Comparison of ENCODE assay signal across 1 cellular context in the genomic region with DNA sequence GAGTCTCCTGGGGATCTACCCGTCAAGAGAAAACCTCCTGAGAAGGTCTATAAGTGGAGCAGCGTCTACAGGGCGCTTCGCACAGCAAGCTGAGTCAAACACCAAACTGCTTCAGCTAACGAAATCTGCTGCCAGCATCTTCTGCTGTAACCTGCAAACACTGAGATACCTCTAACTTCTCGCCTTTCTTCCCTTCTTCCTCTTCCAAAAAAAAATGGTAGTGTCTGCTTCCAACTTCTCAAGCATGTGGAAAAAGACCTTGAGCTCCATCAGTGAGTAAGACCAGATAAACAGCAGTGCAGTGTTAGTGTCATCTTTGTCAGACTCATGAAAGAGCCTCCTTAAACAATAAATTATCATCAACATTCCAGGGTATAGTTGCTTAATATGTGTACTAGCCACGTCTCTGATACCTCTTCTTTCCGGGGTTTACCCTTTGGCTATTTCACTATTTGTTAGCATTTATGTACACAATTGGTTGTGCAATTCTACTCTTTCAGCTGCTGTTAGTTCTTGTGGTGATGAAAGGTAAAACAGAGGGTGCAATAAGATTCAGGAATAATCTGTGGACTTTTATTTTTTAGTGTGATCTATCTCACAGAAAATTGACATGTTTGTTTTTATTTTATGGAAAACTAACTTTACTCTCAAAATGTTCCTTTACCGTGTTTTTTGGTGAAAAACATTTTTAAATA.
TF ChIP-seq lines count a peak whose summit lies in the region.

No MANE protein-coding gene starts in this region.

TF ChIP-seq in SK-N-SH treated with all-trans-retinoic acid at 6 μM for 48 hours, 23 proteins besides CTCF, POLR2A, EP300 and RAD21 (continued from another document):
- TF ChIP-seq, protein P1, sequence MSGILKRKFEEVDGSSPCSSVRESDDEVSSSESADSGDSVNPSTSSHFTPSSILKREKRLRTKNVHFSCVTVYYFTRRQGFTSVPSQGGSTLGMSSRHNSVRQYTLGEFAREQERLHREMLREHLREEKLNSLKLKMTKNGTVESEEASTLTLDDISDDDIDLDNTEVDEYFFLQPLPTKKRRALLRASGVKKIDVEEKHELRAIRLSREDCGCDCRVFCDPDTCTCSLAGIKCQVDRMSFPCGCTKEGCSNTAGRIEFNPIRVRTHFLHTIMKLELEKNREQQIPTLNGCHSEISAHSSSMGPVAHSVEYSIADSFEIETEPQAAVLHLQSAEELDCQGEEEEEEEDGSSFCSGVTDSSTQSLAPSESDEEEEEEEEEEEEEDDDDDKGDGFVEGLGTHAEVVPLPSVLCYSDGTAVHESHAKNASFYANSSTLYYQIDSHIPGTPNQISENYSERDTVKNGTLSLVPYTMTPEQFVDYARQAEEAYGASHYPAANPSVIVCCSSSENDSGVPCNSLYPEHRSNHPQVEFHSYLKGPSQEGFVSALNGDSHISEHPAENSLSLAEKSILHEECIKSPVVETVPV (CRISPR knock-in tag; IDR thresholded peaks at IDR 0.05), result no peak
- no peak for TF ChIP-seq GLIS3 (CRISPR knock-in tag; IDR thresholded peaks at IDR 0.05)
- no peak for TF ChIP-seq PPARA (CRISPR knock-in tag; IDR thresholded peaks at IDR 0.05; ENCODE audit: borderline replicate concordance)
- TF ChIP-seq, protein P2, sequence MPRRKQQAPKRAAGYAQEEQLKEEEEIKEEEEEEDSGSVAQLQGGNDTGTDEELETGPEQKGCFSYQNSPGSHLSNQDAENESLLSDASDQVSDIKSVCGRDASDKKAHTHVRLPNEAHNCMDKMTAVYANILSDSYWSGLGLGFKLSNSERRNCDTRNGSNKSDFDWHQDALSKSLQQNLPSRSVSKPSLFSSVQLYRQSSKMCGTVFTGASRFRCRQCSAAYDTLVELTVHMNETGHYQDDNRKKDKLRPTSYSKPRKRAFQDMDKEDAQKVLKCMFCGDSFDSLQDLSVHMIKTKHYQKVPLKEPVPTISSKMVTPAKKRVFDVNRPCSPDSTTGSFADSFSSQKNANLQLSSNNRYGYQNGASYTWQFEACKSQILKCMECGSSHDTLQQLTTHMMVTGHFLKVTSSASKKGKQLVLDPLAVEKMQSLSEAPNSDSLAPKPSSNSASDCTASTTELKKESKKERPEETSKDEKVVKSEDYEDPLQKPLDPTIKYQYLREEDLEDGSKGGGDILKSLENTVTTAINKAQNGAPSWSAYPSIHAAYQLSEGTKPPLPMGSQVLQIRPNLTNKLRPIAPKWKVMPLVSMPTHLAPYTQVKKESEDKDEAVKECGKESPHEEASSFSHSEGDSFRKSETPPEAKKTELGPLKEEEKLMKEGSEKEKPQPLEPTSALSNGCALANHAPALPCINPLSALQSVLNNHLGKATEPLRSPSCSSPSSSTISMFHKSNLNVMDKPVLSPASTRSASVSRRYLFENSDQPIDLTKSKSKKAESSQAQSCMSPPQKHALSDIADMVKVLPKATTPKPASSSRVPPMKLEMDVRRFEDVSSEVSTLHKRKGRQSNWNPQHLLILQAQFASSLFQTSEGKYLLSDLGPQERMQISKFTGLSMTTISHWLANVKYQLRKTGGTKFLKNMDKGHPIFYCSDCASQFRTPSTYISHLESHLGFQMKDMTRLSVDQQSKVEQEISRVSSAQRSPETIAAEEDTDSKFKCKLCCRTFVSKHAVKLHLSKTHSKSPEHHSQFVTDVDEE (CRISPR knock-in tag; IDR thresholded peaks at IDR 0.05), result no peak
- TF ChIP-seq RARB (CRISPR knock-in tag; IDR thresholded peaks at IDR 0.05), result no peak
- no peak for TF ChIP-seq ZFP3 (CRISPR knock-in tag; IDR thresholded peaks at IDR 0.05)
- no peak for TF ChIP-seq ZNF70 (CRISPR knock-in tag; IDR thresholded peaks at IDR 0.05)
- TF ChIP-seq ARNTL (CRISPR knock-in tag; IDR thresholded peaks at IDR 0.05; ENCODE audit: borderline replicate concordance, low read depth), result no peak
- TF ChIP-seq, protein P3, sequence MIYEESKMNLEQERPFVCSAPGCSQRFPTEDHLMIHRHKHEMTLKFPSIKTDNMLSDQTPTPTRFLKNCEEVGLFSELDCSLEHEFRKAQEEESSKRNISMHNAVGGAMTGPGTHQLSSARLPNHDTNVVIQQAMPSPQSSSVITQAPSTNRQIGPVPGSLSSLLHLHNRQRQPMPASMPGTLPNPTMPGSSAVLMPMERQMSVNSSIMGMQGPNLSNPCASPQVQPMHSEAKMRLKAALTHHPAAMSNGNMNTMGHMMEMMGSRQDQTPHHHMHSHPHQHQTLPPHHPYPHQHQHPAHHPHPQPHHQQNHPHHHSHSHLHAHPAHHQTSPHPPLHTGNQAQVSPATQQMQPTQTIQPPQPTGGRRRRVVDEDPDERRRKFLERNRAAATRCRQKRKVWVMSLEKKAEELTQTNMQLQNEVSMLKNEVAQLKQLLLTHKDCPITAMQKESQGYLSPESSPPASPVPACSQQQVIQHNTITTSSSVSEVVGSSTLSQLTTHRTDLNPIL (CRISPR knock-in tag; IDR thresholded peaks at IDR 0.05; ENCODE audit: low read depth), result no peak
